ENCODE assay signal across 9 cellular contexts in the genomic region with DNA sequence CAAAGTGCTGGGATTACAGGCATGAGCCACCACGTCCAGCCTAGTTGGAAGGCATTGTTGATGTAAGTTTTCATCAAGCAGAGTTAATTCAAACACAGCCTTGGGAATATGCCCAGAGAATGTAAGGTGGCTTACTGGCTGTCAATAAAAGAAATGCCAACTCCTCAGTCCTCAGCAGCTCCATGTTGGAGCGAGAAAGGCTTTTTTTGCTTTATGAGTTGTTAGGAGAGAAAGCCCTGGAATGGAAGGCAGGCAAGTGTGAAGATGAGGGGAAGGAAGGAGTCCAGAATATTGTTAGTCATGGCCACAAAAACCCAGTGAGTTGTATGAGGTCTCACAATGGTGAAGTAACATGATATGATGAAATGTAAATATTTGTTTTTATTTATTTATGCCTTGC. TPM values are rescaled to one million over a fixed set of nuclear protein-coding genes. Genes with fewer than 3 reads are reported as not detected.
DNase-seq lines count a peak whose midpoint lies in the region; ATAC-seq and TF ChIP-seq lines count a peak whose summit lies in the region.
"Had no signal": no experiment of that assay in that cellular context is flagged by ENCODE, and none has a peak within 500 bp of the region (broad histone marks: within the 10 kb centered on the region; RNA-seq: fewer than 3 reads in every experiment).

No MANE protein-coding gene starts in this region.

- H3K27me3 Mint-ChIP-seq in CD8-positive, alpha-beta T cell (ENCODE audit: low read depth) = no peaks in the 10 kb centered on the region
- no peaks in the 10 kb centered on the region for H3K27me3 Mint-ChIP-seq in osteocyte (ENCODE audit: unreplicated experiment)

- POLR2A ChIA-PET in CD8-positive, alpha-beta T cell (lab: Charles Lee) = no interaction called here

- peak overlapping the region; percentile 12 for H3K27ac Mint-ChIP-seq in CD8-positive, alpha-beta T cell
- H3K27ac Mint-ChIP-seq in osteocyte (ENCODE audit: unreplicated experiment) = peak overlapping the region; percentile 79
- H3K27ac Mint-ChIP-seq: activated CD8-positive, alpha-beta T cell treated with anti-CD3 and anti-CD28 coated beads, Interleukin-2, amount 10 ng/mL, durations not matched to agents 7 days and 5 days had no signal

- H3K4me1 Mint-ChIP-seq in CD8-positive, alpha-beta T cell (ENCODE audit: low read depth) = peaks cover 78% of the 10 kb centered on the region
- H3K4me1 Mint-ChIP-seq in osteocyte (ENCODE audit: unreplicated experiment) = peaks cover 81% of the 10 kb centered on the region

- peaks cover 54% of the 10 kb centered on the region for H3K4me1 ChIP-seq in CD8-positive, alpha-beta T cell (ENCODE audit: insufficient read depth, low read length)

- H3K36me3 ChIP-seq in CD8-positive, alpha-beta T cell (ENCODE audit: insufficient read depth, low read length) = no peaks in the 10 kb centered on the region

- TF ChIP-seq CTCF in CD8-positive, alpha-beta T cell (IDR thresholded peaks at IDR 0.05) = no peak
- TF ChIP-seq CTCF in dorsolateral prefrontal cortex (IDR thresholded peaks at IDR 0.05 in 54 of 56, conservative IDR thresholded peaks at IDR 0.05 in 2 of 56; ENCODE audit: low read depth in 1 of 56, partially characterized antibody in 56 of 56) (no peak), osteocyte (IDR thresholded peaks at IDR 0.05) (no peak)

- H3K4me3 Mint-ChIP-seq in CD8-positive, alpha-beta T cell = no peak overlapping the region
- H3K4me3 Mint-ChIP-seq in osteocyte (ENCODE audit: unreplicated experiment) = no peak overlapping the region
- H3K4me3 Mint-ChIP-seq: activated CD8-positive, alpha-beta T cell treated with anti-CD3 and anti-CD28 coated beads, Interleukin-2, amount 10 ng/mL, durations not matched to agents 7 days and 5 days had no signal

- H3K9me3 ChIP-seq in CD8-positive, alpha-beta T cell (ENCODE audit: low read length) = no peaks in the 10 kb centered on the region

- H3K27me3 ChIP-seq in CD8-positive, alpha-beta T cell (ENCODE audit: insufficient read depth, low read length) = no peaks in the 10 kb centered on the region
- no peaks in the 10 kb centered on the region for H3K27me3 ChIP-seq in dorsolateral prefrontal cortex

- no peak for DNase-seq in CD8-positive, alpha-beta T cell
- DNase-seq in NCI-H446 treated with DMSO at 0.1 percent for 48 hours (lab: John Stamatoyannopoulos, UW) (peak; percentile 38), dorsolateral prefrontal cortex (no peak), osteocyte (ENCODE audit: extremely low spot score, unreplicated experiment) (no peak), DMS114 treated with DMSO at 0.1 percent for 48 hours (lab: John Stamatoyannopoulos, UW; ENCODE audit: unreplicated experiment) (no peak), UCSD-AML1 (lab: John Stamatoyannopoulos, UW; ENCODE audit: unreplicated experiment) (no peak)
- DNase-seq: activated CD8-positive, alpha-beta T cell treated with anti-CD3 and anti-CD28 coated beads, Interleukin-2, amount 10 ng/mL, durations not matched to agents 7 days and 5 days had no signal

- intact Hi-C loops in CD8-positive, alpha-beta T cell (cut with DNase I, micrococcal nuclease) = no loop called here
- intact Hi-C loops in dorsolateral prefrontal cortex (cut with DNase I) = loop anchor here in 1 of 2 donors (5.0 kb wide), 2 partner anchors 57 to 222 kb away; a partner anchor contains a TSS

- no peak for ATAC-seq in CD8-positive, alpha-beta T cell
- ATAC-seq in GM18873 (IDR thresholded peaks at IDR 0.05; ENCODE audit: low FRiP score, unreplicated experiment) (no peak), GM21825 (IDR thresholded peaks at IDR 0.05; ENCODE audit: unreplicated experiment) (no peak)
- ATAC-seq: activated CD8-positive, alpha-beta T cell treated with anti-CD3 and anti-CD28 coated beads, Interleukin-2, amount 10 ng/mL, durations not matched to agents 7 days and 5 days had no signal

- CTCF ChIA-PET in CD8-positive, alpha-beta T cell (lab: Charles Lee) = interaction anchor here (0.7 to 1.7 kb wide), 2 partner anchors 59 to 69 kb away, joined by 3 to 4 read pairs; no protein-coding TSS in a partner anchor

- H3K9me3 Mint-ChIP-seq in CD8-positive, alpha-beta T cell = no peaks in the 10 kb centered on the region
- H3K9me3 Mint-ChIP-seq in osteocyte (ENCODE audit: unreplicated experiment) = no peaks in the 10 kb centered on the region

- peaks cover 7% of the 10 kb centered on the region for H3K36me3 Mint-ChIP-seq in CD8-positive, alpha-beta T cell
- no peaks in the 10 kb centered on the region for H3K36me3 Mint-ChIP-seq in osteocyte (ENCODE audit: unreplicated experiment)

- no peak overlapping the region for H3K27ac ChIP-seq in CD8-positive, alpha-beta T cell (ENCODE audit: low read depth, low read length)
- peak overlapping the region; percentile 77 to 98 (median 93) for H3K27ac ChIP-seq in dorsolateral prefrontal cortex

- no peak overlapping the region for H3K4me3 ChIP-seq in CD8-positive, alpha-beta T cell (ENCODE audit: low read depth, low read length)
- peak overlapping the region in 11 of 59 donors; percentile 2 to 47 (median 23) for H3K4me3 ChIP-seq in dorsolateral prefrontal cortex

RNA-seq across cellular contexts. Expression of a gene that starts 57.1 kb away (rescaled TPM):
- total RNA-seq in CD8-positive, alpha-beta T cell = 10 to 100 TPM; 72.4 TPM
- 100 to 1,000 TPM; 137 to 701 (median 262) TPM for total RNA-seq in dorsolateral prefrontal cortex
- 123 and 126 TPM in 2 replicates for total RNA-seq in osteocyte
